1 cellular context compared by ENCODE assay signal in the genomic region with DNA sequence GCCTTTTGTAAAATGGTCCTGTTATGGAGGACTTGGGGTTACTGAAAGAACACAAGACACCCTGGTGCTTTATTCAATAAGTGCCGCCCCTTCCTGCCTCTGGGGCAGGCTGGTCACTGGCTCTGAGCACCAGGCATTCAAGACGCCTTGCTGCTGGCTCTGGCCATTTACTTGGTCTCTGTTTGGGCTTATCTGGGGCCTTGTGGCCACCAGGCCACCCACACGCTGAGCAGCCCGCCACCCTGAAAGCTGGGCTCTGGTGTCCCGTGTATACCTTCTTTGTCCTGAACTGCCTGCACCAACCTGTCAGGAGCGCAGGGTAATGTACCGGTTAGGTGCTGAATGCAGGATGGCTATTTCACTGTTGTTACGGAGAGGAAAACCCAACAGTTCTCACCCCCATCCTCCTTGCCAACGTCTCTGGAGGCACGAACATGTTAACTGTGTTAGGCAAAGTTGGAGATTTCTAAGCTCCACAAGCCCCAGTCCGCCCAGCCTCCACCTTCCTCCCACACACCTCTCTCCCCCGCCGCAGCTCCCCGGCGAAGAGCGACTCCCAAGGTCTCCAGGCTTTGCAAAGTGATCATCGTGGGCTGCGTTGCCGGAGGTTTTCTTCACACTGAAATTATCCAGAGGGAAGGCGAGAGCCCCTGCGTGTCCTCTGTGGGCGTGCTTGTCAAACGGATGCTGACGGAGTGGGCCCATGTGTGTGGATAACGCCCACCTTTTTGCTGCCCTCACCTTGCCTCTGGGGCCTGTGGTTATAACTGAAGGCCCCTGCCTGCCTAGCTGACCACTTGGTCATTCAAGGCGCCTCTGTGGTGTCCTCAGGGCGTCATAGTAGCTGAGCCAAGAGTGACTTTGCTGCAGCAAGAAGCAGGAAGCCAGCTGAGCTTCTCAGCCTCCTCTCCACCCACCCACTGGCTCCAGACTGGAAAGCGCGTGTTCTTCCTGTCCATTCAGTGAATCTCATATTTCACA.
TF ChIP-seq lines count a peak whose summit lies in the region.

No MANE protein-coding gene starts in this region.

TF ChIP-seq in HepG2, 621 proteins besides CTCF, POLR2A, EP300 and RAD21:
- no peak for TF ChIP-seq CCDC6 (CRISPR knock-in tag; IDR thresholded peaks at IDR 0.05)
- TF ChIP-seq, protein P1, sequence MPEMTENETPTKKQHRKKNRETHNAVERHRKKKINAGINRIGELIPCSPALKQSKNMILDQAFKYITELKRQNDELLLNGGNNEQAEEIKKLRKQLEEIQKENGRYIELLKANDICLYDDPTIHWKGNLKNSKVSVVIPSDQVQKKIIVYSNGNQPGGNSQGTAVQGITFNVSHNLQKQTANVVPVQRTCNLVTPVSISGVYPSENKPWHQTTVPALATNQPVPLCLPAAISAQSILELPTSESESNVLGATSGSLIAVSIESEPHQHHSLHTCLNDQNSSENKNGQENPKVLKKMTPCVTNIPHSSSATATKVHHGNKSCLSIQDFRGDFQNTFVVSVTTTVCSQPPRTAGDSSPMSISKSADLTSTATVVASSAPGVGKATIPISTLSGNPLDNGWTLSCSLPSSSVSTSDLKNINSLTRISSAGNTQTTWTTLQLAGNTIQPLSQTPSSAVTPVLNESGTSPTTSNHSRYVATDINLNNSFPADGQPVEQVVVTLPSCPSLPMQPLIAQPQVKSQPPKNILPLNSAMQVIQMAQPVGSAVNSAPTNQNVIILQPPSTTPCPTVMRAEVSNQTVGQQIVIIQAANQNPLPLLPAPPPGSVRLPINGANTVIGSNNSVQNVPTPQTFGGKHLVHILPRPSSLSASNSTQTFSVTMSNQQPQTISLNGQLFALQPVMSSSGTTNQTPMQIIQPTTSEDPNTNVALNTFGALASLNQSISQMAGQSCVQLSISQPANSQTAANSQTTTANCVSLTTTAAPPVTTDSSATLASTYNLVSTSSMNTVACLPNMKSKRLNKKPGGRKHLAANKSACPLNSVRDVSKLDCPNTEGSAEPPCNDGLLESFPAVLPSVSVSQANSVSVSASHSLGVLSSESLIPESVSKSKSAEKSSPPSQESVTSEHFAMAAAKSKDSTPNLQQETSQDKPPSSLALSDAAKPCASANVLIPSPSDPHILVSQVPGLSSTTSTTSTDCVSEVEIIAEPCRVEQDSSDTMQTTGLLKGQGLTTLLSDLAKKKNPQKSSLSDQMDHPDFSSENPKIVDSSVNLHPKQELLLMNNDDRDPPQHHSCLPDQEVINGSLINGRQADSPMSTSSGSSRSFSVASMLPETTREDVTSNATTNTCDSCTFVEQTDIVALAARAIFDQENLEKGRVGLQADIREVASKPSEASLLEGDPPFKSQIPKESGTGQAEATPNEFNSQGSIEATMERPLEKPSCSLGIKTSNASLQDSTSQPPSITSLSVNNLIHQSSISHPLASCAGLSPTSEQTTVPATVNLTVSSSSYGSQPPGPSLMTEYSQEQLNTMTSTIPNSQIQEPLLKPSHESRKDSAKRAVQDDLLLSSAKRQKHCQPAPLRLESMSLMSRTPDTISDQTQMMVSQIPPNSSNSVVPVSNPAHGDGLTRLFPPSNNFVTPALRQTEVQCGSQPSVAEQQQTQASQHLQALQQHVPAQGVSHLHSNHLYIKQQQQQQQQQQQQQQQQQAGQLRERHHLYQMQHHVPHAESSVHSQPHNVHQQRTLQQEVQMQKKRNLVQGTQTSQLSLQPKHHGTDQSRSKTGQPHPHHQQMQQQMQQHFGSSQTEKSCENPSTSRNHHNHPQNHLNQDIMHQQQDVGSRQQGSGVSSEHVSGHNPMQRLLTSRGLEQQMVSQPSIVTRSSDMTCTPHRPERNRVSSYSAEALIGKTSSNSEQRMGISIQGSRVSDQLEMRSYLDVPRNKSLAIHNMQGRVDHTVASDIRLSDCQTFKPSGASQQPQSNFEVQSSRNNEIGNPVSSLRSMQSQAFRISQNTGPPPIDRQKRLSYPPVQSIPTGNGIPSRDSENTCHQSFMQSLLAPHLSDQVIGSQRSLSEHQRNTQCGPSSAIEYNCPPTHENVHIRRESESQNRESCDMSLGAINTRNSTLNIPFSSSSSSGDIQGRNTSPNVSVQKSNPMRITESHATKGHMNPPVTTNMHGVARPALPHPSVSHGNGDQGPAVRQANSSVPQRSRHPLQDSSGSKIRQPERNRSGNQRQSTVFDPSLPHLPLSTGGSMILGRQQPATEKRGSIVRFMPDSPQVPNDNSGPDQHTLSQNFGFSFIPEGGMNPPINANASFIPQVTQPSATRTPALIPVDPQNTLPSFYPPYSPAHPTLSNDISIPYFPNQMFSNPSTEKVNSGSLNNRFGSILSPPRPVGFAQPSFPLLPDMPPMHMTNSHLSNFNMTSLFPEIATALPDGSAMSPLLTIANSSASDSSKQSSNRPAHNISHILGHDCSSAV (CRISPR knock-in tag; IDR thresholded peaks at IDR 0.05; ENCODE audit: borderline replicate concordance), result no peak
- no peak for TF ChIP-seq XRCC5 (optimal IDR thresholded peaks at IDR 0.05; ENCODE audit: low read length)
- TF ChIP-seq ZC3H13 (CRISPR knock-in tag; IDR thresholded peaks at IDR 0.05), result no peak
- TF ChIP-seq PRPF4 (IDR thresholded peaks at IDR 0.05; ENCODE audit: low read depth, low read length, poor library complexity, severe bottlenecking), result no peak
- no peak for TF ChIP-seq SIN3B (IDR thresholded peaks at IDR 0.05; ENCODE audit: low read length)
- TF ChIP-seq, protein P2, sequence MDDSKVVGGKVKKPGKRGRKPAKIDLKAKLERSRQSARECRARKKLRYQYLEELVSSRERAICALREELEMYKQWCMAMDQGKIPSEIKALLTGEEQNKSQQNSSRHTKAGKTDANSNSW (CRISPR knock-in tag; IDR thresholded peaks at IDR 0.05; ENCODE audit: borderline replicate concordance), result no peak
- TF ChIP-seq NR3C1 (CRISPR knock-in tag; IDR thresholded peaks at IDR 0.05), result no peak
- no peak for TF ChIP-seq ZNF121 (CRISPR knock-in tag; IDR thresholded peaks at IDR 0.05)
- no peak for TF ChIP-seq ZNF264 (CRISPR knock-in tag; IDR thresholded peaks at IDR 0.05)
- TF ChIP-seq YEATS4 (CRISPR knock-in tag; IDR thresholded peaks at IDR 0.05; ENCODE audit: borderline replicate concordance), result no peak
- TF ChIP-seq DNMT1 (CRISPR knock-in tag; IDR thresholded peaks at IDR 0.05), result no peak
TF ChIP-seq in HepG2: peak in this region for 0.
